Comparison of ENCODE assay signal across 23 cellular contexts in genomic region chr18:46842583-46842982, GRCh38.
DNase-seq lines count a peak whose midpoint lies in the region; ATAC-seq, FAIRE-seq and TF ChIP-seq lines count a peak whose summit lies in the region.
"Had no signal": no experiment of that assay in that cellular context is flagged by ENCODE, and none has a peak within 500 bp of the region (broad histone marks: within the 10 kb centered on the region; RNA-seq: fewer than 3 reads in every experiment).

No MANE protein-coding gene starts in this region.

- DNase-seq in D721Med (ENCODE audit: insufficient read length, low spot score), result no peak
- peak; percentile 16 for DNase-seq in NCI-H69 (lab: John Stamatoyannopoulos, UW)
- peak; percentile 63 to 68 for DNase-seq in breast epithelium (ENCODE audit: low spot score in 2 of 2)
- no peak for DNase-seq in GM10248 (ENCODE audit: extremely low spot score)
- no peak for DNase-seq in D341Med (ENCODE audit: low spot score)
- DNase-seq: AML-193; Caco-2; CD4-positive, alpha-beta T cell; DMS53; DND-41; EL; GDM1; HCEC 1CT; KBM-7 had no signal

- H3K27ac ChIP-seq in breast epithelium, result no peak overlapping the region
- H3K27ac ChIP-seq: 22Rv1, A549, C4-2B had no signal

- CTCF ChIA-PET in GM10248 (lab: Yijun Ruan, JAX), result no interaction called here

- peak; percentile 52 for ATAC-seq in esophagus mucosa
- ATAC-seq in GM21528 (IDR thresholded peaks at IDR 0.05; ENCODE audit: low FRiP score, unreplicated experiment), result no peak
- ATAC-seq in GM18867 (IDR thresholded peaks at IDR 0.05; ENCODE audit: unreplicated experiment), result no peak
- ATAC-seq: A549, GM23338, HepG2 had no signal

- no peak for TF ChIP-seq CTCF in D721Med (IDR thresholded peaks at IDR 0.05; ENCODE audit: insufficient read depth, missing control alignments)
- TF ChIP-seq CTCF in breast epithelium (IDR thresholded peaks at IDR 0.05), result no peak
- no peak for TF ChIP-seq CTCF in GM10248 (IDR thresholded peaks at IDR 0.05; ENCODE audit: control extremely low read depth, extremely low read depth, low read depth, missing control alignments)

- peak; percentile 29 for FAIRE-seq in D721Med (lab: Jason Lieb, UNC)
- FAIRE-seq: A549, H54, HepG2 had no signal

- no peaks in the 10 kb centered on the region for H3K9me3 ChIP-seq in breast epithelium
- H3K9me3 ChIP-seq: A549, Caco-2 had no signal

- no peak for TF ChIP-seq POLR2A in breast epithelium (IDR thresholded peaks at IDR 0.05)

- intact Hi-C loops in breast epithelium (cut with DNase I; ENCODE audit: low total_unique reads), result no loop called here

- POLR2A ChIA-PET in GM10248 (lab: Yijun Ruan, JAX), result no interaction called here

- no peaks in the 10 kb centered on the region for H3K4me1 ChIP-seq in breast epithelium
- H3K4me1 ChIP-seq: A549, Caco-2 had no signal

- H3K4me3 ChIP-seq in breast epithelium, result no peak overlapping the region
- H3K4me3 ChIP-seq: A549, GM23338 had no signal

- no peaks in the 10 kb centered on the region for H3K27me3 ChIP-seq in breast epithelium

- no peaks in the 10 kb centered on the region for H3K36me3 ChIP-seq in breast epithelium

Comparison
In these comparisons a context has a peak if more than half of its experiments do, and no peak if none do; other contexts are left out.
1. DNase-seq: peak in NCI-H69 (single experiment) and breast epithelium (2 of 2); none in D721Med (single experiment), GM10248 (single experiment) and D341Med (single experiment).